ENCODE assay signal across 21 cellular contexts in genomic region chr5:179307931-179308471, GRCh38. TPM values are rescaled to one million over a fixed set of nuclear protein-coding genes. Genes with fewer than 3 reads are reported as not detected.
A peak's percentile ranks its signal among the peaks of the same experiment; 100 is the strongest.
DNase-seq lines count a peak whose midpoint lies in the region; ATAC-seq and TF ChIP-seq lines count a peak whose summit lies in the region.
"Had no signal": no experiment of that assay in that cellular context is flagged by ENCODE, and none has a peak within 500 bp of the region (broad histone marks: within the 10 kb centered on the region; RNA-seq: fewer than 3 reads in every experiment).

No MANE protein-coding gene starts in this region.

- H3K4me1 ChIP-seq in mucosa of descending colon (ENCODE audit: low read depth) (no peaks in the 10 kb centered on the region), subcutaneous abdominal adipose tissue (ENCODE audit: control insufficient read depth in 5 of 5, insufficient read depth in 5 of 5, low read length in 5 of 5) (peaks cover 10 to 53% (median 38%) of the 10 kb centered on the region in 5 donors)
- H3K4me1 ChIP-seq: adrenal gland had no signal

- H3K9me3 ChIP-seq in mucosa of descending colon (peaks cover 10% of the 10 kb centered on the region), subcutaneous abdominal adipose tissue (ENCODE audit: control insufficient read depth in 5 of 5, low read length in 5 of 5) (peaks cover 0 to 6% (median 3%) of the 10 kb centered on the region in 5 donors)

- ATAC-seq in mucosa of descending colon (no peak), GM18498 (IDR thresholded peaks at IDR 0.05; ENCODE audit: unreplicated experiment) (no peak)
- ATAC-seq: activated CD4-positive, CD25-positive, alpha-beta regulatory T cell treated with anti-CD3 and anti-CD28 coated beads, Interleukin-2, amount 50 U/mL, for 24 hours; CD8-positive, alpha-beta T cell had no signal

- H3K36me3 ChIP-seq in mucosa of descending colon (ENCODE audit: low read depth) (no peaks in the 10 kb centered on the region), subcutaneous abdominal adipose tissue (ENCODE audit: control insufficient read depth in 5 of 5, insufficient read depth in 5 of 5, low read length in 5 of 5) (no peaks in the 10 kb centered on the region)
- H3K36me3 ChIP-seq: adrenal gland, heart right ventricle, SJSA1 had no signal

- H3K27me3 ChIP-seq in subcutaneous abdominal adipose tissue (ENCODE audit: control insufficient read depth in 5 of 5, insufficient read depth in 4 of 5, low read length in 5 of 5), result no peaks in the 10 kb centered on the region
- H3K27me3 ChIP-seq: adrenal gland, heart right ventricle, SJSA1 had no signal

- peak overlapping the region in 2 of 5 donors; percentile 45 to 66 for H3K9ac ChIP-seq in subcutaneous abdominal adipose tissue (ENCODE audit: low read length in 5 of 5)

- DNase-seq in NCI-H1417 (lab: John Stamatoyannopoulos, UW) (peak in 2 of 3 experiments; percentile 30 to 71), NCI-H1417 treated with DMSO at 0.1 percent for 48 hours (lab: John Stamatoyannopoulos, UW) (no peak), cerebellar cortex (ENCODE audit: low spot score) (peak; percentile 49), mucosa of descending colon (peak in 2 of 3 donors; percentile 11 to 28), globus pallidus (ENCODE audit: low spot score) (no peak), pons (ENCODE audit: low spot score) (no peak)
- DNase-seq: activated CD4-positive, alpha-beta T cell treated with anti-CD3 and anti-CD28 coated beads, Interleukin-2, amount 50 U/mL, for 48 hours; activated naive CD4-positive, alpha-beta T cell treated with anti-CD3 and anti-CD28 coated beads for 36 hours; CD8-positive, alpha-beta T cell; effector CD8-positive, alpha-beta T cell; GOT3; NCI-H187; NCI-H526 treated with DMSO at 0.1 percent for 48 hours; occipital lobe; stimulated activated CD4-positive, alpha-beta T cell treated with anti-CD3 and anti-CD28 coated beads, Interleukin-2, amount 100 ng/mL, for 48 hours had no signal

- intact Hi-C loops in mucosa of descending colon (cut with DNase I, micrococcal nuclease), result no loop called here

- H3K4me3 ChIP-seq in mucosa of descending colon (no peak overlapping the region), subcutaneous abdominal adipose tissue (ENCODE audit: low read depth in 1 of 5, low read length in 5 of 5) (no peak overlapping the region)
- H3K4me3 ChIP-seq: adrenal gland, heart right ventricle, SJSA1 had no signal

- no peak for TF ChIP-seq CTCF in mucosa of descending colon (IDR thresholded peaks at IDR 0.05)

- peak overlapping the region; percentile 83 for H3K27ac ChIP-seq in subcutaneous abdominal adipose tissue (ENCODE audit: low read depth, low read length)
- H3K27ac ChIP-seq: adrenal gland, heart right ventricle, SJSA1 had no signal

RNA-seq across cellular contexts. Expression of gene ADAMTS2, which starts 37.3 kb away (rescaled TPM):
- 1 to 10 TPM; 1.3 to 9.2 (median 7.3) TPM for total RNA-seq in mucosa of descending colon
- total RNA-seq: activated naive CD4-positive, alpha-beta T cell treated with anti-CD3 and anti-CD28 coated beads for 36 hours; CD8-positive, alpha-beta T cell had no signal

Comparison
In these comparisons a context has a peak if more than half of its experiments do, and no peak if none do; other contexts are left out.
1. DNase-seq: peak in NCI-H1417 (2 of 3), cerebellar cortex (single experiment) and mucosa of descending colon (2 of 3); none in NCI-H1417 treated with DMSO at 0.1 percent for 48 hours (single experiment), globus pallidus (single experiment) and pons (single experiment).